9 cellular contexts compared by ENCODE assay signal in genomic region chr6:106637718-106638341, GRCh38. TPM values are rescaled to one million over a fixed set of nuclear protein-coding genes. Genes with fewer than 3 reads are reported as not detected.
DNase-seq lines count a peak whose midpoint lies in the region; ATAC-seq and TF ChIP-seq lines count a peak whose summit lies in the region.
"Had no signal": no experiment of that assay in that cellular context is flagged by ENCODE, and none has a peak within 500 bp of the region (broad histone marks: within the 10 kb centered on the region; RNA-seq: fewer than 3 reads in every experiment).

No MANE protein-coding gene starts in this region.

- DNase-seq in mucosa of descending colon, result no peak
- no peak for DNase-seq in cortex of kidney (lab: John Stamatoyannopoulos, UW)
- DNase-seq in MG63, result no peak
- DNase-seq in RPMI8226, result no peak
- DNase-seq: NCI-H1092 treated with DMSO at 0.1 percent for 48 hours had no signal

- ATAC-seq in GM18870 (IDR thresholded peaks at IDR 0.05; ENCODE audit: unreplicated experiment) (peak; percentile 68), GM21786 (IDR thresholded peaks at IDR 0.05; ENCODE audit: unreplicated experiment) (peak; percentile 81), HG03469 (IDR thresholded peaks at IDR 0.05; ENCODE audit: unreplicated experiment) (peak; percentile 78), mucosa of descending colon (peak; percentile 56)

- no peaks in the 10 kb centered on the region for H3K4me1 ChIP-seq in mucosa of descending colon (ENCODE audit: low read depth)

- H3K36me3 ChIP-seq in mucosa of descending colon (ENCODE audit: low read depth) (no peaks in the 10 kb centered on the region), MG63 (peaks cover 15% of the 10 kb centered on the region)

- TF ChIP-seq CTCF in mucosa of descending colon (IDR thresholded peaks at IDR 0.05), result no peak

- no peaks in the 10 kb centered on the region for H3K9me3 ChIP-seq in mucosa of descending colon
- H3K9me3 ChIP-seq in MG63, result no peaks in the 10 kb centered on the region

- H3K4me3 ChIP-seq in mucosa of descending colon (no peak overlapping the region), MG63 (no peak overlapping the region)
- H3K4me3 ChIP-seq: SK-N-MC had no signal

- no peaks in the 10 kb centered on the region for H3K27me3 ChIP-seq in MG63

- intact Hi-C loops in mucosa of descending colon (cut with DNase I, micrococcal nuclease), result no loop called here

RNA-seq across cellular contexts. Expression of gene QRSL1, which starts 8.5 kb away (rescaled TPM):
- total RNA-seq in mucosa of descending colon, result 10 to 100 TPM; 13.1 to 19.4 (median 15.2) TPM
- 11.9 and 14.0 TPM in 2 replicates for total RNA-seq in MG63 (2014; rRNA removed; shearing (Covaris generic); ENCODE audit: low replicate concordance)

RNA-seq across cellular contexts. Expression of gene RTN4IP1, which starts 8.5 kb away (rescaled TPM):
- 10 to 100 TPM in 1 of 3 donors, 1 to 10 TPM in 2; 8.3 to 12.8 (median 9.8) TPM for total RNA-seq in mucosa of descending colon
- total RNA-seq in MG63 (2014; rRNA removed; shearing (Covaris generic); ENCODE audit: low replicate concordance), result 8.6 and 10.5 TPM in 2 replicates
